In the genomic region with DNA sequence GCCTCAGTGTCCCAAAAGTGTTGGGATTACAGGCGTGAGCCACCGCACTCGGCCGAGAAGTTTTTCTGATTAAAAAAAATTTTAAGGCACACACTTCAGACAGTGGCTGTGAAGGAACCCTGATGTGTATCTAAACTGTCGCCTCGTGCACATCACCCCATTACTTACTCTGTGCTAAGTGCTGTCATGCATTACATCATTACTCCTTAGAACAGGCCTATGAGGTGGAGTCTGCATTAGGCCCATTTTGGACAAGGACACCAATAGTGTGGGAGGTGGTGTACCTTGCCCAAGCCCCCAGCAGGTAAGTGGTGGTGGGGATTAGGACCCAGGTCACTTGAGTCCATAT, we compare ENCODE assay signal across 20 cellular contexts. TPM values are rescaled to one million over a fixed set of nuclear protein-coding genes. Genes with fewer than 3 reads are reported as not detected.
DNase-seq lines count a peak whose midpoint lies in the region; ATAC-seq, FAIRE-seq and TF ChIP-seq lines count a peak whose summit lies in the region.
"Had no signal": no experiment of that assay in that cellular context is flagged by ENCODE, and none has a peak within 500 bp of the region (broad histone marks: within the 10 kb centered on the region; RNA-seq: fewer than 3 reads in every experiment).

No MANE protein-coding gene starts in this region.

- H3K27ac ChIP-seq in breast epithelium (no peak overlapping the region), keratinocyte (ENCODE audit: control insufficient read depth, insufficient read depth, low read length) (peak overlapping the region; percentile 78), upper lobe of right lung (no peak overlapping the region)

- peaks cover 1% of the 10 kb centered on the region for H3K79me2 ChIP-seq in keratinocyte (ENCODE audit: control insufficient read depth, insufficient read depth, low read length)

- peak overlapping the region; percentile 64 for H3K4me2 ChIP-seq in keratinocyte (ENCODE audit: control insufficient read depth, extremely low read depth, insufficient read depth, low read depth, low read length)

- H3K36me3 ChIP-seq in breast epithelium, result no peaks in the 10 kb centered on the region
- no peaks in the 10 kb centered on the region for H3K36me3 ChIP-seq in keratinocyte (ENCODE audit: control insufficient read depth in 2 of 2, extremely low read depth in 1 of 2, insufficient read depth in 2 of 2, low read length in 2 of 2)
- H3K36me3 ChIP-seq in upper lobe of right lung, result no peaks in the 10 kb centered on the region
- H3K36me3 ChIP-seq: right atrium auricular region, tibial nerve had no signal

- BruUV-seq in MCF 10A (replicated peaks; lab: Mats Ljungman, UMichigan), result no TSS peak

- CTCF ChIA-PET in MCF 10A (lab: Yijun Ruan, JAX), result interaction anchor here (0.6 to 4.2 kb wide), 3 partner anchors 33 to 128 kb away, joined by 3 to 32 read pairs (median 19); partner anchors contain the start of gene CLTB

- no peaks in the 10 kb centered on the region for H3K9me1 ChIP-seq in keratinocyte (ENCODE audit: control insufficient read depth, extremely low read depth, insufficient read depth, low read length)

- POLR2A ChIA-PET in MCF 10A (lab: Yijun Ruan, JAX), result interaction anchor here (3.6 to 4.2 kb wide), 2 partner anchors 11 to 128 kb away, joined by 42 to 73 read pairs; partner anchors contain the start of gene CLTB

- DNase-seq in MCF 10A (ENCODE audit: unreplicated experiment) (no peak), breast epithelium (ENCODE audit: low spot score in 2 of 2) (no peak), T-helper 17 cell (no peak), keratinocyte (ENCODE audit: low read depth, low spot score) (no peak), type B pancreatic cell (ENCODE audit: extremely low spot score, unreplicated experiment) (no peak), upper lobe of right lung (no peak), NCI-H2029 treated with DMSO at 0.1 percent for 48 hours (lab: John Stamatoyannopoulos, UW) (no peak), HCEC 1CT (no peak)
- DNase-seq: activated B cell treated with CpG ODN at 0.5 μM for 24 hours; EL; H7; KBM-7; NCI-H510A; SHP77 treated with DMSO at 0.1 percent for 48 hours; stimulated activated naive CD4-positive, alpha-beta T cell treated with Interleukin-2 at 50 U/mL for 16 hours had no signal

- no peak for ATAC-seq in T-helper 17 cell
- no peak for ATAC-seq in upper lobe of right lung

- H3K36me3 Mint-ChIP-seq in MCF 10A (ENCODE audit: insufficient read depth, unreplicated experiment) (peaks cover 6% of the 10 kb centered on the region), T-helper 17 cell (ENCODE audit: low read depth) (no peaks in the 10 kb centered on the region), type B pancreatic cell (no peaks in the 10 kb centered on the region)

- TF ChIP-seq POLR2A in breast epithelium (IDR thresholded peaks at IDR 0.05), result no peak

- H3K9ac ChIP-seq in keratinocyte (ENCODE audit: control insufficient read depth, extremely low read depth, insufficient read depth, low read length), result peak overlapping the region; percentile 64

- H3K9me3 ChIP-seq in breast epithelium (no peaks in the 10 kb centered on the region), T-helper 17 cell (ENCODE audit: control insufficient read depth, low read length, poor library complexity, severe bottlenecking) (no peaks in the 10 kb centered on the region), keratinocyte (ENCODE audit: control insufficient read depth, low read depth, low read length) (no peaks in the 10 kb centered on the region), upper lobe of right lung (no peaks in the 10 kb centered on the region)
- H3K9me3 ChIP-seq: right atrium auricular region, tibial nerve had no signal

- H4K20me1 ChIP-seq in keratinocyte (ENCODE audit: control insufficient read depth, extremely low read depth, insufficient read depth, low read length), result no peaks in the 10 kb centered on the region

- no peak for FAIRE-seq in keratinocyte (lab: Jason Lieb, UNC)
- FAIRE-seq: GM18507, islet of Langerhans had no signal

- H3K27me3 Mint-ChIP-seq in MCF 10A (ENCODE audit: insufficient read depth, unreplicated experiment) (no peaks in the 10 kb centered on the region), T-helper 17 cell (no peaks in the 10 kb centered on the region), type B pancreatic cell (no peaks in the 10 kb centered on the region)
- H3K27me3 Mint-ChIP-seq: activated B cell treated with CpG ODN at 0.5 μM for 24 hours had no signal

- peaks cover 3 to 6% of the 10 kb centered on the region in 2 donors for H3K4me1 ChIP-seq in breast epithelium
- peaks cover 43% of the 10 kb centered on the region for H3K4me1 ChIP-seq in keratinocyte (ENCODE audit: control insufficient read depth, extremely low read depth, insufficient read depth, low read length)
- H3K4me1 ChIP-seq in upper lobe of right lung, result peaks cover 14% of the 10 kb centered on the region

- no peak for TF ChIP-seq CTCF in MCF 10A (IDR thresholded peaks at IDR 0.05; ENCODE audit: unreplicated experiment)
- TF ChIP-seq CTCF in breast epithelium (IDR thresholded peaks at IDR 0.05), result no peak
- no peak for TF ChIP-seq CTCF in keratinocyte (optimal IDR thresholded peaks at IDR 0.05 in 1 of 3, IDR thresholded peaks at IDR 0.05 in 1 of 3, conservative IDR thresholded peaks at IDR 0.05 in 1 of 3; ENCODE audit: extremely low read depth in 1 of 3, insufficient read depth in 2 of 3, low read length in 3 of 3)
- no peak for TF ChIP-seq CTCF in type B pancreatic cell (conservative IDR thresholded peaks at IDR 0.05)
- TF ChIP-seq CTCF in upper lobe of right lung (IDR thresholded peaks at IDR 0.05), result no peak

- no peak overlapping the region for H3K4me3 ChIP-seq in breast epithelium
- peak overlapping the region in 1 of 3 experiments; percentile 26 for H3K4me3 ChIP-seq in keratinocyte (ENCODE audit: control insufficient read depth in 2 of 3, extremely low read depth in 1 of 3, insufficient read depth in 2 of 3, low read depth in 1 of 3, low read length in 3 of 3)
- H3K4me3 ChIP-seq in upper lobe of right lung, result no peak overlapping the region
- H3K4me3 ChIP-seq: right atrium auricular region, tibial nerve had no signal

- peak overlapping the region; percentile 82 for H3K4me3 Mint-ChIP-seq in MCF 10A (ENCODE audit: unreplicated experiment)
- H3K4me3 Mint-ChIP-seq in T-helper 17 cell, result no peak overlapping the region
- H3K4me3 Mint-ChIP-seq in type B pancreatic cell, result peak overlapping the region; percentile 94

- H3K27ac Mint-ChIP-seq in MCF 10A (ENCODE audit: low read depth, unreplicated experiment) (no peak overlapping the region), T-helper 17 cell (peak overlapping the region; percentile 95), type B pancreatic cell (peak overlapping the region; percentile 93)
- H3K27ac Mint-ChIP-seq: activated B cell treated with CpG ODN at 0.5 μM for 24 hours had no signal

- intact Hi-C loops in MCF 10A (cut with micrococcal nuclease), result no loop called here
- intact Hi-C loops in breast epithelium (cut with DNase I; ENCODE audit: low total_unique reads), result no loop called here
- intact Hi-C loops in upper lobe of right lung (cut with DNase I), result no loop called here

- dilution Hi-C loops in keratinocyte (cut with MboI; ENCODE audit: extremely low pct_ligation_motif_present, low sequenced_read_pairs), result no loop called here

- peaks cover 26% of the 10 kb centered on the region for H3K4me1 Mint-ChIP-seq in MCF 10A (ENCODE audit: insufficient read depth, unreplicated experiment)
- peaks cover 32% of the 10 kb centered on the region for H3K4me1 Mint-ChIP-seq in T-helper 17 cell
- H3K4me1 Mint-ChIP-seq in type B pancreatic cell (ENCODE audit: unreplicated experiment), result peaks cover 29% of the 10 kb centered on the region

- H3K27me3 ChIP-seq in breast epithelium, result no peaks in the 10 kb centered on the region
- H3K27me3 ChIP-seq in keratinocyte (ENCODE audit: control insufficient read depth, extremely low read depth, insufficient read depth, low read length), result no peaks in the 10 kb centered on the region
- H3K27me3 ChIP-seq in upper lobe of right lung, result no peaks in the 10 kb centered on the region
- H3K27me3 ChIP-seq: right atrium auricular region had no signal

- H3K9me3 Mint-ChIP-seq in MCF 10A (ENCODE audit: unreplicated experiment), result no peaks in the 10 kb centered on the region
- no peaks in the 10 kb centered on the region for H3K9me3 Mint-ChIP-seq in type B pancreatic cell
- H3K9me3 Mint-ChIP-seq: activated B cell treated with CpG ODN at 0.5 μM for 24 hours; T-helper 1 cell treated with Interleukin-12 subunit alpha and Interleukin-12 subunit beta and Interleukin-4 antibody, amounts not matched to agents 30 μg/mL and 1 μg/mL, for 36 hours had no signal

- H2AFZ ChIP-seq in keratinocyte (ENCODE audit: control insufficient read depth, low read length), result no peak overlapping the region

RNA-seq across cellular contexts. Expression of gene CDHR2, which starts 3.8 kb away (rescaled TPM):
- total RNA-seq in MCF 10A (2022) (0.09 and 0.39 TPM in 2 replicates), breast epithelium (1 to 10 TPM in 1 of 3 donors, not detected in 2; 2.3 TPM), T-helper 17 cell (1 to 10 TPM; 1.3 to 2.4 TPM), type B pancreatic cell (ENCODE audit: low replicate concordance) (4.1 TPM in 2 replicates), upper lobe of right lung (0.35 TPM)
- 0.01 TPM in 2 of 3 replicates, not detected in the other for polyA plus RNA-seq in keratinocyte
- polyA plus RNA-seq in keratinocyte (2011; ENCODE audit: low read depth), result not detected
- polyA plus RNA-seq in keratinocyte (2011; cell fraction: cytosol; rRNA removed), result not detected in 2 replicates
- 0.03 TPM in 1 of 2 replicates, not detected in the other for polyA plus RNA-seq in keratinocyte (2011; cell fraction: nucleus; rRNA removed)
- polyA plus RNA-seq in keratinocyte (2012; ENCODE audit: low replicate concordance), result 0.24 TPM in 1 of 2 replicates, not detected in the other
- polyA minus RNA-seq in keratinocyte, result 0.07 TPM in 1 of 3 replicates, not detected in the others
- not detected for polyA minus RNA-seq in keratinocyte (2011; cell fraction: cytosol; rRNA and poly(A)+ RNA removed)
- not detected in 2 replicates for polyA minus RNA-seq in keratinocyte (2011; cell fraction: nucleus; rRNA and poly(A)+ RNA removed)
- total RNA-seq: tibial nerve had no signal

RNA-seq across cellular contexts. Expression of gene RNF44, which starts 8.2 kb away (rescaled TPM):
- total RNA-seq in MCF 10A (2022), result 45.8 and 60.1 TPM in 2 replicates
- total RNA-seq in breast epithelium, result 10 to 100 TPM in 2 of 3 donors, 1 to 10 TPM in 1; 6.9 to 17.1 (median 15.4) TPM
- 100 to 1,000 TPM; 228 to 288 TPM for total RNA-seq in T-helper 17 cell
- 5.3 to 9.9 TPM (median 6.4 TPM) in 3 replicates for polyA plus RNA-seq in keratinocyte
- 7.6 TPM for polyA plus RNA-seq in keratinocyte (2011; ENCODE audit: low read depth)
- 5.5 and 10.2 TPM in 2 replicates for polyA plus RNA-seq in keratinocyte (2011; cell fraction: cytosol; rRNA removed)
- polyA plus RNA-seq in keratinocyte (2011; cell fraction: nucleus; rRNA removed), result 35.9 and 49.7 TPM in 2 replicates
- polyA plus RNA-seq in keratinocyte (2012; ENCODE audit: low replicate concordance), result 18.2 and 30.0 TPM in 2 replicates
- 5.0 to 16.2 TPM (median 7.2 TPM) in 3 replicates for polyA minus RNA-seq in keratinocyte
- polyA minus RNA-seq in keratinocyte (2011; cell fraction: cytosol; rRNA and poly(A)+ RNA removed), result 28.8 TPM
- 15.8 and 17.5 TPM in 2 replicates for polyA minus RNA-seq in keratinocyte (2011; cell fraction: nucleus; rRNA and poly(A)+ RNA removed)
- total RNA-seq in type B pancreatic cell (ENCODE audit: low replicate concordance), result 85.8 and 103 TPM in 2 replicates
- 48.0 TPM for total RNA-seq in upper lobe of right lung
